ENCODE assay signal across 1 cellular context in the genomic region with DNA sequence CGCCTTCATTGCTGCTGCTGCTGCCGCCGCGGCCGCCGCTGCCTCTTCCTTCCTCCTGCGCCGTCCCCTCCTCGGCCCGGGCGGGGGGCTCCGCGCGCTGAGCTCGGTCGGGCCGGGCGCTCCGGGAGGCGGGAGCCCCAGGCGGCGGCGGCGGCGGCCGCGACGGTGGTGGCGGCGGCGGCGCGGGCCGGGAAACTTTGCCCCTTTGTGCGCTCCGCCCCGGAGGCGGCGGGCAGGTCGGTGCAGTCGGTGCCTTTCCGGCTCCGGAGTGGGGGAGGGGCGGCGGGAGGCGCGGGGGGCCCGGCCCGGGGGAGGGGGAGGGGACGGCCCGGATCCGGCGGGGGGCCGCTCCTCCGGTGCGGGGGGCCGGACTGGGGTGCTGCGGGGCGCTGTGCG.
A peak's percentile ranks its signal among the peaks of the same experiment; 100 is the strongest.
TF ChIP-seq lines count a peak whose summit lies in the region.

No MANE protein-coding gene starts in this region.

TF ChIP-seq in HepG2, 621 proteins besides CTCF, POLR2A, EP300 and RAD21:
- peak; percentile 23; the same call in 1 of the 2 replicates for TF ChIP-seq SKIL (CRISPR knock-in tag; IDR thresholded peaks at IDR 0.05; ENCODE audit: borderline replicate concordance)
- peak; percentile 97 for TF ChIP-seq ZBTB2 (CRISPR knock-in tag; IDR thresholded peaks at IDR 0.05; ENCODE audit: low read depth)
- 0 out of 2 replicates have a peak, but pooled peaks have one; percentile 25 for TF ChIP-seq ZFYVE20 (CRISPR knock-in tag; IDR thresholded peaks at IDR 0.05; ENCODE audit: borderline replicate concordance, low read depth)
- TF ChIP-seq NCOA2 (CRISPR knock-in tag; IDR thresholded peaks at IDR 0.05), result no peak
- no peak for TF ChIP-seq NPAS2 (CRISPR knock-in tag; IDR thresholded peaks at IDR 0.05; ENCODE audit: borderline replicate concordance)
- TF ChIP-seq TEAD3 (CRISPR knock-in tag; optimal IDR thresholded peaks at IDR 0.05; ENCODE audit: borderline replicate concordance), result no peak
- no peak for TF ChIP-seq ZNF18 (CRISPR knock-in tag; IDR thresholded peaks at IDR 0.05; ENCODE audit: insufficient replicate concordance)
- TF ChIP-seq ZNF639 (CRISPR knock-in tag; conservative IDR thresholded peaks at IDR 0.05), result peak; percentile 79
- 0 out of 2 replicates have a peak, but pooled peaks have one; percentile 9 for TF ChIP-seq MXD4 (CRISPR knock-in tag; IDR thresholded peaks at IDR 0.05)
- 0 out of 2 replicates have a peak, but pooled peaks have one; percentile 5 for TF ChIP-seq MAF1 (CRISPR knock-in tag; IDR thresholded peaks at IDR 0.05; ENCODE audit: borderline replicate concordance)
- peak; percentile 55; the same call in 1 of the 2 replicates for TF ChIP-seq HNF4G (IDR thresholded peaks at IDR 0.05; ENCODE audit: borderline replicate concordance, low read depth, low read length)
- no peak for TF ChIP-seq HNF4G (CRISPR knock-in tag; IDR thresholded peaks at IDR 0.05; ENCODE audit: borderline replicate concordance, low read depth)
- TF ChIP-seq RARA (CRISPR knock-in tag; IDR thresholded peaks at IDR 0.05), result peak; percentile 31; the same call in 1 of the 2 replicates
- TF ChIP-seq ZBTB25 (CRISPR knock-in tag; IDR thresholded peaks at IDR 0.05), result peak; percentile 46; the same call in 1 of the 2 replicates
- no peak for TF ChIP-seq NFATC3 (CRISPR knock-in tag; IDR thresholded peaks at IDR 0.05)
- no peak for TF ChIP-seq ZNF766 (CRISPR knock-in tag; IDR thresholded peaks at IDR 0.05; ENCODE audit: borderline replicate concordance)
- peak; percentile 90 for TF ChIP-seq ZNF281 (CRISPR knock-in tag; IDR thresholded peaks at IDR 0.05; ENCODE audit: borderline replicate concordance)
- peak; percentile 55 for TF ChIP-seq GABPA (IDR thresholded peaks at IDR 0.05; ENCODE audit: low read depth, low read length)
- 0 out of 2 replicates have a peak, but pooled peaks have one; percentile 39 for TF ChIP-seq GABPA (CRISPR knock-in tag; IDR thresholded peaks at IDR 0.05; ENCODE audit: low read depth)
- TF ChIP-seq RBFOX2 (IDR thresholded peaks at IDR 0.05; ENCODE audit: low read depth, low read length), result peak; percentile 38
- TF ChIP-seq, protein P1, sequence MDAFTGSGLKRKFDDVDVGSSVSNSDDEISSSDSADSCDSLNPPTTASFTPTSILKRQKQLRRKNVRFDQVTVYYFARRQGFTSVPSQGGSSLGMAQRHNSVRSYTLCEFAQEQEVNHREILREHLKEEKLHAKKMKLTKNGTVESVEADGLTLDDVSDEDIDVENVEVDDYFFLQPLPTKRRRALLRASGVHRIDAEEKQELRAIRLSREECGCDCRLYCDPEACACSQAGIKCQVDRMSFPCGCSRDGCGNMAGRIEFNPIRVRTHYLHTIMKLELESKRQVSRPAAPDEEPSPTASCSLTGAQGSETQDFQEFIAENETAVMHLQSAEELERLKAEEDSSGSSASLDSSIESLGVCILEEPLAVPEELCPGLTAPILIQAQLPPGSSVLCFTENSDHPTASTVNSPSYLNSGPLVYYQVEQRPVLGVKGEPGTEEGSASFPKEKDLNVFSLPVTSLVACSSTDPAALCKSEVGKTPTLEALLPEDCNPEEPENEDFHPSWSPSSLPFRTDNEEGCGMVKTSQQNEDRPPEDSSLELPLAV (CRISPR knock-in tag; conservative IDR thresholded peaks at IDR 0.05; ENCODE audit: low read depth), result peak; percentile 61; the same call in 1 of the 2 replicates
- TF ChIP-seq HOXA3 (CRISPR knock-in tag; IDR thresholded peaks at IDR 0.05), result 0 out of 2 replicates have a peak, but pooled peaks have one; percentile 9
- no peak for TF ChIP-seq NFIC (IDR thresholded peaks at IDR 0.05; ENCODE audit: low read length)
- peak; percentile 74 for TF ChIP-seq SP5 (CRISPR knock-in tag; IDR thresholded peaks at IDR 0.05; ENCODE audit: borderline replicate concordance, low read depth)
- TF ChIP-seq ZNF674 (CRISPR knock-in tag; IDR thresholded peaks at IDR 0.05; ENCODE audit: low read depth), result no peak
- TF ChIP-seq, protein P2, sequence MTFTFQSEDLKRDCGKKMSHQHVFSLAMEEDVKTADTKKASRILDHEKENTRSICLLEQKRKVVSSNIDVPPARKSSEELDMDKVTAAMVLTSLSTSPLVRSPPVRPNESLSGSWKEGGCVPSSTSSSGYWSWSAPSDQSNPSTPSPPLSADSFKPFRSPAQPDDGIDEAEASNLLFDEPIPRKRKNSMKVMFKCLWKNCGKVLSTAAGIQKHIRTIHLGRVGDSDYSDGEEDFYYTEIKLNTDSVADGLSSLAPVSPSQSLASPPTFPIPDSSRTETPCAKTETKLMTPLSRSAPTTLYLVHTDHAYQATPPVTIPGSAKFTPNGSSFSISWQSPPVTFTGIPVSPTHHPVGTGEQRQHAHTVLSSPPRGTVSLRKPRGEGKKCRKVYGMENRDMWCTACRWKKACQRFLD (CRISPR knock-in tag; IDR thresholded peaks at IDR 0.05; ENCODE audit: borderline replicate concordance), result no peak
- TF ChIP-seq ZNF383 (CRISPR knock-in tag; IDR thresholded peaks at IDR 0.05; ENCODE audit: borderline replicate concordance), result no peak
- TF ChIP-seq ETV5 (CRISPR knock-in tag; IDR thresholded peaks at IDR 0.05; ENCODE audit: borderline replicate concordance), result peak; percentile 76
- TF ChIP-seq, protein P3, sequence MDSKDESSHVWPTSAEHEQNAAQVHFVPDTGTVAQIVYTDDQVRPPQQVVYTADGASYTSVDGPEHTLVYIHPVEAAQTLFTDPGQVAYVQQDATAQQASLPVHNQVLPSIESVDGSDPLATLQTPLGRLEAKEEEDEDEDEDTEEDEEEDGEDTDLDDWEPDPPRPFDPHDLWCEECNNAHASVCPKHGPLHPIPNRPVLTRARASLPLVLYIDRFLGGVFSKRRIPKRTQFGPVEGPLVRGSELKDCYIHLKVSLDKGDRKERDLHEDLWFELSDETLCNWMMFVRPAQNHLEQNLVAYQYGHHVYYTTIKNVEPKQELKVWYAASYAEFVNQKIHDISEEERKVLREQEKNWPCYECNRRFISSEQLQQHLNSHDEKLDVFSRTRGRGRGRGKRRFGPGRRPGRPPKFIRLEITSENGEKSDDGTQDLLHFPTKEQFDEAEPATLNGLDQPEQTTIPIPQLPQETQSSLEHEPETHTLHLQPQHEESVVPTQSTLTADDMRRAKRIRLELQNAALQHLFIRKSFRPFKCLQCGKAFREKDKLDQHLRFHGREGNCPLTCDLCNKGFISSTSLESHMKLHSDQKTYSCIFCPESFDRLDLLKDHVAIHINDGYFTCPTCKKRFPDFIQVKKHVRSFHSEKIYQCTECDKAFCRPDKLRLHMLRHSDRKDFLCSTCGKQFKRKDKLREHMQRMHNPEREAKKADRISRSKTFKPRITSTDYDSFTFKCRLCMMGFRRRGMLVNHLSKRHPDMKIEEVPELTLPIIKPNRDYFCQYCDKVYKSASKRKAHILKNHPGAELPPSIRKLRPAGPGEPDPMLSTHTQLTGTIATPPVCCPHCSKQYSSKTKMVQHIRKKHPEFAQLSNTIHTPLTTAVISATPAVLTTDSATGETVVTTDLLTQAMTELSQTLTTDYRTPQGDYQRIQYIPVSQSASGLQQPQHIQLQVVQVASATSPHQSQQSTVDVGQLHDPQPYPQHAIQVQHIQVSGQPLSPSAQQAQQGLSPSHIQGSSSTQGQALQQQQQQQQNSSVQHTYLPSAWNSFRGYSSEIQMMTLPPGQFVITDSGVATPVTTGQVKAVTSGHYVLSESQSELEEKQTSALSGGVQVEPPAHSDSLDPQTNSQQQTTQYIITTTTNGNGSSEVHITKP (CRISPR knock-in tag; IDR thresholded peaks at IDR 0.05; ENCODE audit: low read depth), result no peak
- no peak for TF ChIP-seq CEBPG (CRISPR knock-in tag; IDR thresholded peaks at IDR 0.05)
- 0 out of 2 replicates have a peak, but pooled peaks have one; percentile 0 for TF ChIP-seq FOXM1 (CRISPR knock-in tag; IDR thresholded peaks at IDR 0.05)
